Comparison of ENCODE assay signal across 14 cellular contexts in genomic region chr13:114016321-114017027, GRCh38. TPM values are rescaled to one million over a fixed set of nuclear protein-coding genes. Genes with fewer than 3 reads are reported as not detected.
A peak's percentile ranks its signal among the peaks of the same experiment; 100 is the strongest.
DNase-seq lines count a peak whose midpoint lies in the region; ATAC-seq and TF ChIP-seq lines count a peak whose summit lies in the region.
"Had no signal": no experiment of that assay in that cellular context is flagged by ENCODE, and none has a peak within 500 bp of the region (broad histone marks: within the 10 kb centered on the region; RNA-seq: fewer than 3 reads in every experiment).

No MANE protein-coding gene starts in this region.

- H3K9ac ChIP-seq in IMR-90 (ENCODE audit: low read depth, low read length): no peak overlapping the region

- H3K4me3 ChIP-seq in IMR-90 (ENCODE audit: insufficient read depth, low read depth, low read length): no peak overlapping the region

- H3K23ac ChIP-seq in IMR-90 (ENCODE audit: low read depth, low read length): no peak overlapping the region

- peaks cover 14% of the 10 kb centered on the region for H4K20me1 ChIP-seq in IMR-90 (ENCODE audit: insufficient read depth, low read length)

- H3K18ac ChIP-seq in IMR-90 (ENCODE audit: low read depth, low read length): no peak overlapping the region

- BruUV-seq in IMR-90 (replicated peaks; lab: Mats Ljungman, UMichigan): no TSS peak

- dilution Hi-C loops in IMR-90 (cut with HindIII; ENCODE audit: low sequenced_read_pairs, unreplicated experiment): no loop called here

- H3K4me1 Mint-ChIP-seq in brain: peaks cover 4% of the 10 kb centered on the region
- H3K4me1 Mint-ChIP-seq in stimulated activated effector memory CD8-positive, alpha-beta T cell treated with anti-CD3 and anti-CD28 coated beads, Interleukin-12 subunit alpha, Interleukin-12 subunit beta, amount 100 ng/mL, for 72 hours: peaks cover 6% of the 10 kb centered on the region
- no peaks in the 10 kb centered on the region for H3K4me1 Mint-ChIP-seq in activated CD8-positive, alpha-beta memory T cell treated with anti-CD3 and anti-CD28 coated beads, Interleukin-2, amount 10 ng/mL, durations not matched to agents 7 days and 5 days

- TF ChIP-seq POLR2A in IMR-90 (IDR thresholded peaks at IDR 0.05; ENCODE audit: low read depth, low read length): no peak

- H3K4me3 Mint-ChIP-seq in brain: no peak overlapping the region
- no peak overlapping the region for H3K4me3 Mint-ChIP-seq in stimulated activated effector memory CD8-positive, alpha-beta T cell treated with anti-CD3 and anti-CD28 coated beads, Interleukin-12 subunit alpha, Interleukin-12 subunit beta, amount 100 ng/mL, for 72 hours
- no peak overlapping the region for H3K4me3 Mint-ChIP-seq in activated CD8-positive, alpha-beta memory T cell treated with anti-CD3 and anti-CD28 coated beads, Interleukin-2, amount 10 ng/mL, durations not matched to agents 7 days and 5 days

- H2BK15ac ChIP-seq in IMR-90 (ENCODE audit: low read depth, low read length): no peak overlapping the region

- intact Hi-C loops in IMR-90 (cut with micrococcal nuclease): no loop called here

- no peaks in the 10 kb centered on the region for H3K36me3 Mint-ChIP-seq in activated naive CD4-positive, alpha-beta T cell treated with anti-CD3 and anti-CD28 coated beads, Interleukin-2, amount 50 U/mL, for 72 hours
- peaks cover 13% of the 10 kb centered on the region for H3K36me3 Mint-ChIP-seq in brain
- peaks cover 30% of the 10 kb centered on the region for H3K36me3 Mint-ChIP-seq in stimulated activated effector memory CD8-positive, alpha-beta T cell treated with anti-CD3 and anti-CD28 coated beads, Interleukin-12 subunit alpha, Interleukin-12 subunit beta, amount 100 ng/mL, for 72 hours
- H3K36me3 Mint-ChIP-seq in activated CD8-positive, alpha-beta memory T cell treated with anti-CD3 and anti-CD28 coated beads, Interleukin-2, amount 10 ng/mL, durations not matched to agents 7 days and 5 days: peaks cover 3% of the 10 kb centered on the region

- no peak for TF ChIP-seq RAD21 in IMR-90 (IDR thresholded peaks at IDR 0.05; ENCODE audit: low read length)

- in situ Hi-C loops in IMR-90 (cut with MboI; ENCODE audit: low sequenced_read_pairs): no loop called here

- H3K9me1 ChIP-seq in IMR-90 (ENCODE audit: insufficient read depth, low read length): peaks cover 5% of the 10 kb centered on the region

- H3K27ac Mint-ChIP-seq in activated naive CD4-positive, alpha-beta T cell treated with anti-CD3 and anti-CD28 coated beads, Interleukin-2, amount 50 U/mL, for 72 hours: peak overlapping the region; percentile 73 to 85
- peak overlapping the region in 3 of 5 experiments; percentile 65 to 79 (median 77) for H3K27ac Mint-ChIP-seq in brain
- H3K27ac Mint-ChIP-seq in stimulated activated effector memory CD8-positive, alpha-beta T cell treated with anti-CD3 and anti-CD28 coated beads, Interleukin-12 subunit alpha, Interleukin-12 subunit beta, amount 100 ng/mL, for 72 hours: peak overlapping the region; percentile 80
- no peak overlapping the region for H3K27ac Mint-ChIP-seq in activated CD8-positive, alpha-beta memory T cell treated with anti-CD3 and anti-CD28 coated beads, Interleukin-2, amount 10 ng/mL, durations not matched to agents 7 days and 5 days

- no peaks in the 10 kb centered on the region for H3K27me3 ChIP-seq in IMR-90 (ENCODE audit: control insufficient read depth, insufficient read depth, low read length)

- H2BK120ac ChIP-seq in IMR-90 (ENCODE audit: low read depth, low read length): no peak overlapping the region

- H3K27ac ChIP-seq in IMR-90 (ENCODE audit: insufficient read depth, low read length): no peak overlapping the region
- H3K27ac ChIP-seq: HL-60 had no signal

- no peak for ATAC-seq in activated naive CD4-positive, alpha-beta T cell treated with anti-CD3 and anti-CD28 coated beads, Interleukin-2, amount 50 U/mL, for 72 hours
- no peak for ATAC-seq in IMR-90 (ENCODE audit: low read depth)
- no peak for ATAC-seq in stimulated activated effector memory CD8-positive, alpha-beta T cell treated with anti-CD3 and anti-CD28 coated beads, Interleukin-12 subunit alpha, Interleukin-12 subunit beta, amount 100 ng/mL, for 72 hours
- ATAC-seq in activated CD8-positive, alpha-beta memory T cell treated with anti-CD3 and anti-CD28 coated beads, Interleukin-2, amount 10 ng/mL, durations not matched to agents 7 days and 5 days: no peak

- H3K9me3 ChIP-seq in IMR-90 (ENCODE audit: control insufficient read depth, insufficient read depth, low read length): no peaks in the 10 kb centered on the region

- no peak overlapping the region; the same call in 1 of the 2 replicates for H3K56ac ChIP-seq in IMR-90 (ENCODE audit: extremely low read depth, insufficient read depth, low read length)

- no peaks in the 10 kb centered on the region for H3K4me1 ChIP-seq in IMR-90 (ENCODE audit: control insufficient read depth, insufficient read depth, low read length)

- POLR2A ChIA-PET in IMR-90 (lab: Charles Lee; ENCODE audit: unreplicated experiment) (no interaction called here), HEK293T (lab: Yijun Ruan, JAX) (no interaction called here)

- H3K27me3 Mint-ChIP-seq in brain: no peaks in the 10 kb centered on the region
- no peaks in the 10 kb centered on the region for H3K27me3 Mint-ChIP-seq in activated CD8-positive, alpha-beta memory T cell treated with anti-CD3 and anti-CD28 coated beads, Interleukin-2, amount 10 ng/mL, durations not matched to agents 7 days and 5 days

- H2AK5ac ChIP-seq in IMR-90 (ENCODE audit: low read depth, low read length): no peak overlapping the region

- no peak overlapping the region for H2AFZ ChIP-seq in IMR-90 (replicated peaks; ENCODE audit: low read length, poor library complexity)

- WGBS in IMR-90 (ENCODE audit: extremely low coverage in 2 of 2, insufficient read length in 1 of 2), 2 experiments: 96% methylated on average over 27 of the region's 30 CpGs; no CpG with 5 or more reads in 1 of the 2 experiments

- no peak overlapping the region for H4K91ac ChIP-seq in IMR-90 (ENCODE audit: insufficient read depth, low read depth, low read length)

- no peak overlapping the region for H4K5ac ChIP-seq in IMR-90 (ENCODE audit: low read depth, low read length)

- no peak overlapping the region for H2BK5ac ChIP-seq in IMR-90 (ENCODE audit: low read depth, low read length, poor library complexity, severe bottlenecking)

- peaks cover 80% of the 10 kb centered on the region for H3K36me3 ChIP-seq in IMR-90 (ENCODE audit: control insufficient read depth, insufficient read depth, low read length)

- CTCF ChIA-PET in IMR-90 (lab: Yijun Ruan, JAX): interaction anchor here (0.6 kb wide), 1 partner anchor 223 kb away, joined by 3 read pairs; no protein-coding TSS in a partner anchor
- CTCF ChIA-PET in activated CD8-positive, alpha-beta memory T cell treated with anti-CD3 and anti-CD28 coated beads, Interleukin-2, amount 10 ng/mL, durations not matched to agents 7 days and 5 days (lab: Charles Lee): interaction anchor here (1.0 kb wide), 1 partner anchor 32 kb away, joined by 3 read pairs; no protein-coding TSS in a partner anchor
- CTCF ChIA-PET in HEK293T (lab: Yijun Ruan, JAX): no interaction called here

- H2AK9ac ChIP-seq in IMR-90 (replicated peaks; ENCODE audit: low read depth, low read length, poor library complexity): no peak overlapping the region

- H4K8ac ChIP-seq in IMR-90 (ENCODE audit: low read depth in 2 of 2, low read length in 2 of 2): no peak overlapping the region

- H3K14ac ChIP-seq in IMR-90 (replicated peaks; ENCODE audit: low read depth, low read length): no peak overlapping the region

- no peak overlapping the region for H2BK20ac ChIP-seq in IMR-90 (ENCODE audit: low read depth, low read length)

- 0 out of 2 replicates have a peak overlapping the region, but pooled peaks have one; percentile 5 for H3K4ac ChIP-seq in IMR-90 (ENCODE audit: low read depth, low read length)

- no peak for DNase-seq in activated naive CD4-positive, alpha-beta T cell treated with anti-CD3 and anti-CD28 coated beads, Interleukin-2, amount 50 U/mL, for 72 hours (ENCODE audit: low spot score in 2 of 2)
- no peak for DNase-seq in activated naive CD4-positive, alpha-beta T cell (lab: John Stamatoyannopoulos, UW)
- DNase-seq in IMR-90 (no peak), HEK293T (ENCODE audit: extremely low spot score) (no peak), NCI-H1417 treated with DMSO at 0.1 percent for 48 hours (lab: John Stamatoyannopoulos, UW) (no peak)
- DNase-seq in stimulated activated effector memory CD8-positive, alpha-beta T cell treated with anti-CD3 and anti-CD28 coated beads, Interleukin-12 subunit alpha, Interleukin-12 subunit beta, amount 100 ng/mL, for 72 hours (ENCODE audit: low spot score in 2 of 2): no peak
- DNase-seq in activated CD8-positive, alpha-beta memory T cell treated with anti-CD3 and anti-CD28 coated beads, Interleukin-2, amount 10 ng/mL, durations not matched to agents 7 days and 5 days: no peak
- DNase-seq: activated CD8-positive, alpha-beta memory T cell treated with anti-CD3 and anti-CD28 coated beads, Interleukin-2, amount 50 U/mL, for 4 hours; NCI-H1436 treated with DMSO at 0.1 percent for 48 hours; NCI-H2171; NCI-H524 treated with DMSO at 0.1 percent for 48 hours; SW 1271 had no signal

- no peak overlapping the region for H3K4me2 ChIP-seq in IMR-90 (ENCODE audit: low read depth, low read length)

- H3K9me3 Mint-ChIP-seq in activated naive CD4-positive, alpha-beta T cell treated with anti-CD3 and anti-CD28 coated beads, Interleukin-2, amount 50 U/mL, for 72 hours: no peaks in the 10 kb centered on the region
- no peaks in the 10 kb centered on the region for H3K9me3 Mint-ChIP-seq in brain
- H3K9me3 Mint-ChIP-seq in stimulated activated effector memory CD8-positive, alpha-beta T cell treated with anti-CD3 and anti-CD28 coated beads, Interleukin-12 subunit alpha, Interleukin-12 subunit beta, amount 100 ng/mL, for 72 hours: no peaks in the 10 kb centered on the region
- no peaks in the 10 kb centered on the region for H3K9me3 Mint-ChIP-seq in activated CD8-positive, alpha-beta memory T cell treated with anti-CD3 and anti-CD28 coated beads, Interleukin-2, amount 10 ng/mL, durations not matched to agents 7 days and 5 days (ENCODE audit: low read depth)

- H3K79me1 ChIP-seq in IMR-90 (ENCODE audit: low read depth in 1 of 2, low read length in 2 of 2): peaks cover 20 to 56% of the 10 kb centered on the region in 2 experiments

- TF ChIP-seq CTCF in IMR-90 (conservative IDR thresholded peaks at IDR 0.05; ENCODE audit: low read depth, low read length): no peak
- TF ChIP-seq CTCF in brain (conservative IDR thresholded peaks at IDR 0.05): no peak

TF ChIP-seq in HEK293T, 16 proteins besides CTCF, POLR2A, EP300 and RAD21 (continues in another document):
- TF ChIP-seq ELF4 (IDR thresholded peaks at IDR 0.05) (no peak), ARNT (IDR thresholded peaks at IDR 0.05) (no peak)

RNA-seq across cellular contexts. Expression of gene C13orf46, which starts 42.6 kb away (rescaled TPM):
- total RNA-seq in activated naive CD4-positive, alpha-beta T cell treated with anti-CD3 and anti-CD28 coated beads, Interleukin-2, amount 50 U/mL, for 72 hours: 1 to 10 TPM in 1 of 2 donors, under 1 TPM in 1; 0.61 to 3.6 TPM
- under 0.01 TPM in 2 replicates for total RNA-seq in IMR-90 (2012; rRNA removed)
- polyA plus RNA-seq in IMR-90 (2012; rRNA removed) (2.1 and 2.5 TPM in 2 replicates), brain (ENCODE audit: insufficient read depth, low read depth, low replicate concordance) (0.24 TPM)
- polyA plus RNA-seq in IMR-90 (2012; cell fraction: cytosol; rRNA removed): 1.7 and 1.8 TPM in 2 replicates
- polyA plus RNA-seq in IMR-90 (2012; cell fraction: nucleus; rRNA removed; ENCODE audit: low replicate concordance): 8.9 and 10.0 TPM in 2 replicates
- 1 to 10 TPM in 1 of 2 experiments, under 1 TPM in 1; 0.37 to 2.3 TPM for total RNA-seq in activated CD8-positive, alpha-beta memory T cell treated with anti-CD3 and anti-CD28 coated beads, Interleukin-2, amount 10 ng/mL, durations not matched to agents 7 days and 5 days
